In genomic region chr13:78753457-78753856, GRCh38 we compare ENCODE assay signal across 26 cellular contexts.
"Had no signal": no experiment of that assay in that cellular context is flagged by ENCODE, and none has a peak within 500 bp of the region (broad histone marks: within the 10 kb centered on the region; RNA-seq: fewer than 3 reads in every experiment).

No MANE protein-coding gene starts in this region.

- H3K36me3 Mint-ChIP-seq: mesothelial cell of epicardium; naive B cell; natural killer cell; stimulated activated memory B cell treated with anti-CD40 and anti-IgM and Interleukin-4, amounts not matched to agents 10 μg/mL and 1 μg/mL and 100 μg/mL, for 72 hours; type B pancreatic cell had no signal

- ATAC-seq: natural killer cell; psoas muscle; right lobe of liver; stimulated activated memory B cell treated with anti-CD40 and anti-IgM and Interleukin-4, amounts not matched to agents 10 μg/mL and 1 μg/mL and 100 μg/mL, for 72 hours; stimulated activated naive CD8-positive, alpha-beta T cell treated with anti-CD3 and anti-CD28 coated beads, Interleukin-15, amount 100 ng/mL, for 72 hours had no signal

- H3K4me2 ChIP-seq: smooth muscle cell had no signal

- H3K4me3 ChIP-seq: left ventricle myocardium inferior, lung, psoas muscle, right atrium auricular region, right lobe of liver, smooth muscle cell, tibial nerve, uterus had no signal

- H3K36me3 ChIP-seq: left ventricle myocardium inferior, right atrium auricular region, right lobe of liver, tibial nerve, uterus had no signal

- H3K4me1 ChIP-seq: left ventricle myocardium inferior, parathyroid adenoma, psoas muscle, right atrium auricular region, right lobe of liver, tibial nerve, uterus had no signal

- H3K9ac ChIP-seq: parathyroid adenoma had no signal

- H3K4me3 Mint-ChIP-seq: mesothelial cell of epicardium; naive B cell; natural killer cell; nephron progenitor cell; stimulated activated memory B cell treated with anti-CD40 and anti-IgM and Interleukin-4, amounts not matched to agents 10 μg/mL and 1 μg/mL and 100 μg/mL, for 72 hours; stimulated activated naive CD8-positive, alpha-beta T cell treated with anti-CD3 and anti-CD28 coated beads, Interleukin-15, amount 100 ng/mL, for 72 hours; type B pancreatic cell had no signal

- H3K27ac Mint-ChIP-seq: mesothelial cell of epicardium; natural killer cell; nephron progenitor cell; stimulated activated memory B cell treated with anti-CD40 and anti-IgM and Interleukin-4, amounts not matched to agents 10 μg/mL and 1 μg/mL and 100 μg/mL, for 72 hours; stimulated activated naive CD8-positive, alpha-beta T cell treated with anti-CD3 and anti-CD28 coated beads, Interleukin-15, amount 100 ng/mL, for 72 hours; type B pancreatic cell had no signal

- H3K27me3 Mint-ChIP-seq: stimulated activated naive CD8-positive, alpha-beta T cell treated with anti-CD3 and anti-CD28 coated beads, Interleukin-15, amount 100 ng/mL, for 72 hours had no signal

- H3K27ac ChIP-seq: left ventricle myocardium inferior, parathyroid adenoma, psoas muscle, right atrium auricular region, right lobe of liver, tibial nerve, uterus had no signal

- H3K4me1 Mint-ChIP-seq: mesothelial cell of epicardium; naive B cell; natural killer cell; stimulated activated memory B cell treated with anti-CD40 and anti-IgM and Interleukin-4, amounts not matched to agents 10 μg/mL and 1 μg/mL and 100 μg/mL, for 72 hours; stimulated activated naive CD8-positive, alpha-beta T cell treated with anti-CD3 and anti-CD28 coated beads, Interleukin-15, amount 100 ng/mL, for 72 hours had no signal

- H3K27me3 ChIP-seq: right atrium auricular region, right lobe of liver, tibial nerve, uterus had no signal

- H2AFZ ChIP-seq: parathyroid adenoma had no signal

- H3K79me2 ChIP-seq: parathyroid adenoma had no signal

- DNase-seq: hypothalamus; islet precursor cell; left ventricle myocardium inferior; mesendoderm; naive B cell; natural killer cell; nephron progenitor cell; nucleus accumbens; psoas muscle; right lobe of liver; stimulated activated CD4-positive, alpha-beta T cell treated with anti-CD3 and anti-CD28 coated beads, Interleukin-1b, Interleukin-23, amount 100 ng/mL, for 48 hours; stimulated activated CD4-positive, alpha-beta T cell treated with anti-CD3 and anti-CD28 coated beads, Interleukin-2, amount 100 ng/mL, for 48 hours; stimulated activated CD4-positive, alpha-beta T cell treated with anti-CD3 and anti-CD28 coated beads, Interleukin-4, amount 100 ng/mL, for 4 hours; stimulated activated CD8-positive, alpha-beta memory T cell treated with anti-CD3 and anti-CD28 coated beads, Interleukin-4, amount 100 ng/mL, for 48 hours; stimulated activated naive CD4-positive, alpha-beta T cell treated with Interleukin-2 at 50 U/mL for 16 hours; stimulated activated naive CD8-positive, alpha-beta T cell treated with anti-CD3 and anti-CD28 coated beads, Interleukin-15, amount 100 ng/mL, for 72 hours; substantia nigra; uterus had no signal

- H3K9me3 ChIP-seq: left ventricle myocardium inferior, psoas muscle, right atrium auricular region, right lobe of liver, tibial nerve, uterus had no signal

- H3K9me3 Mint-ChIP-seq: mesothelial cell of epicardium; naive B cell; nephron progenitor cell; stimulated activated memory B cell treated with anti-CD40 and anti-IgM and Interleukin-4, amounts not matched to agents 10 μg/mL and 1 μg/mL and 100 μg/mL, for 72 hours; stimulated activated naive CD8-positive, alpha-beta T cell treated with anti-CD3 and anti-CD28 coated beads, Interleukin-15, amount 100 ng/mL, for 72 hours; type B pancreatic cell had no signal
